In genomic region chr12:121295746-121296617, GRCh38 we compare ENCODE assay signal across 8 cellular contexts. TPM values are rescaled to one million over a fixed set of nuclear protein-coding genes. Genes with fewer than 3 reads are reported as not detected.
DNase-seq lines count a peak whose midpoint lies in the region; ATAC-seq and TF ChIP-seq lines count a peak whose summit lies in the region.

No MANE protein-coding gene starts in this region.

- H3K4me3 ChIP-seq in BLaER1 (peak overlapping the region; percentile 99), duodenal mucosa (ENCODE audit: low read depth in 1 of 2, low read length in 2 of 2) (peak overlapping the region; percentile 75 to 90), thymus (ENCODE audit: low read length) (peak overlapping the region; percentile 87)

- peak overlapping the region; percentile 100 for H3K4me2 ChIP-seq in BLaER1

- H3K27me3 ChIP-seq in BLaER1 (no peaks in the 10 kb centered on the region), duodenal mucosa (ENCODE audit: control insufficient read depth in 1 of 2, insufficient read depth in 2 of 2, low read length in 2 of 2) (no peaks in the 10 kb centered on the region), thymus (ENCODE audit: control insufficient read depth, insufficient read depth) (no peaks in the 10 kb centered on the region)

- peak; percentile 32 for ATAC-seq in GM19043 (IDR thresholded peaks at IDR 0.05; ENCODE audit: low read depth, unreplicated experiment)
- ATAC-seq in HG03196 (IDR thresholded peaks at IDR 0.05; ENCODE audit: unreplicated experiment), result peak; percentile 20

- no peak for TF ChIP-seq CTCF in mesothelial cell of epicardium (IDR thresholded peaks at IDR 0.05; ENCODE audit: unreplicated experiment)

- H3K4me3 Mint-ChIP-seq in T-helper 2 cell treated with Interferon-gamma antibody and Interleukin-4, amounts not matched to agents 5 μg/mL and 100 μg/mL, for 36 hours, result peak overlapping the region; percentile 91
- peak overlapping the region; percentile 85 for H3K4me3 Mint-ChIP-seq in mesothelial cell of epicardium

- H3K36me3 Mint-ChIP-seq in T-helper 2 cell treated with Interferon-gamma antibody and Interleukin-4, amounts not matched to agents 5 μg/mL and 100 μg/mL, for 36 hours (ENCODE audit: low read depth), result peaks cover 9% of the 10 kb centered on the region
- H3K36me3 Mint-ChIP-seq in mesothelial cell of epicardium, result peaks cover 7% of the 10 kb centered on the region

- peaks cover 51% of the 10 kb centered on the region for H4K20me1 ChIP-seq in BLaER1

- H3K9me3 ChIP-seq in BLaER1 (no peaks in the 10 kb centered on the region), duodenal mucosa (ENCODE audit: control insufficient read depth in 1 of 2, low read length in 2 of 2) (no peaks in the 10 kb centered on the region), thymus (ENCODE audit: control insufficient read depth) (no peaks in the 10 kb centered on the region)

- H3K27ac ChIP-seq in BLaER1 (peak overlapping the region; percentile 95), duodenal mucosa (ENCODE audit: low read depth, low read length) (peak overlapping the region; percentile 54), thymus (ENCODE audit: low read depth) (peak overlapping the region; percentile 81)

- H3K9ac ChIP-seq in BLaER1 (peak overlapping the region; percentile 98), duodenal mucosa (ENCODE audit: low read depth in 1 of 2, low read length in 2 of 2) (peak overlapping the region; percentile 69 to 77)

- H3K4me1 Mint-ChIP-seq in T-helper 2 cell treated with Interferon-gamma antibody and Interleukin-4, amounts not matched to agents 5 μg/mL and 100 μg/mL, for 36 hours (ENCODE audit: low read depth), result peaks cover 26% of the 10 kb centered on the region
- peaks cover 11% of the 10 kb centered on the region for H3K4me1 Mint-ChIP-seq in mesothelial cell of epicardium

- H3K27me3 Mint-ChIP-seq in T-helper 2 cell treated with Interferon-gamma antibody and Interleukin-4, amounts not matched to agents 5 μg/mL and 100 μg/mL, for 36 hours (ENCODE audit: low read depth), result peaks cover 3% of the 10 kb centered on the region
- no peaks in the 10 kb centered on the region for H3K27me3 Mint-ChIP-seq in mesothelial cell of epicardium (ENCODE audit: low read depth)

- H3K9me3 Mint-ChIP-seq in T-helper 2 cell treated with Interferon-gamma antibody and Interleukin-4, amounts not matched to agents 5 μg/mL and 100 μg/mL, for 36 hours, result no peaks in the 10 kb centered on the region
- H3K9me3 Mint-ChIP-seq in mesothelial cell of epicardium, result no peaks in the 10 kb centered on the region

- H3K27ac Mint-ChIP-seq in T-helper 2 cell treated with Interferon-gamma antibody and Interleukin-4, amounts not matched to agents 5 μg/mL and 100 μg/mL, for 36 hours, result peak overlapping the region; percentile 82
- peak overlapping the region; percentile 59 for H3K27ac Mint-ChIP-seq in mesothelial cell of epicardium

- peaks cover 70% of the 10 kb centered on the region for H3K4me1 ChIP-seq in BLaER1
- H3K4me1 ChIP-seq in duodenal mucosa (ENCODE audit: control insufficient read depth in 1 of 2, insufficient read depth in 2 of 2, low read length in 2 of 2), result peaks cover 18 to 19% of the 10 kb centered on the region in 2 donors
- H3K4me1 ChIP-seq in thymus (ENCODE audit: control insufficient read depth, insufficient read depth, low read length), result peaks cover 8% of the 10 kb centered on the region

- 1% methylated on average over 55 of the region's 55 CpGs for WGBS in thymus

- peaks cover 21% of the 10 kb centered on the region for H3K36me3 ChIP-seq in BLaER1
- no peaks in the 10 kb centered on the region for H3K36me3 ChIP-seq in duodenal mucosa (ENCODE audit: control insufficient read depth in 1 of 2, insufficient read depth in 2 of 2, low read length in 2 of 2)
- peaks cover 4% of the 10 kb centered on the region for H3K36me3 ChIP-seq in thymus (ENCODE audit: control insufficient read depth, insufficient read depth)

- peak; percentile 10 for DNase-seq in T-helper 2 cell treated with Interferon-gamma antibody and Interleukin-4, amounts not matched to agents 5 μg/mL and 100 μg/mL, for 36 hours (ENCODE audit: low spot score)
- DNase-seq in mesothelial cell of epicardium (ENCODE audit: low spot score in 2 of 2, unreplicated experiment in 2 of 2) (peak in 1 of 2 experiments; percentile 46), NCI-H345 (lab: John Stamatoyannopoulos, UW) (no peak)

RNA-seq across cellular contexts. Expression of gene CAMKK2, which starts 0.5 kb away (rescaled TPM):
- total RNA-seq in mesothelial cell of epicardium, result 25.9 to 28.1 TPM (median 27.6 TPM) in 3 replicates
- polyA plus RNA-seq in thymus, result 14.0 TPM

RNA-seq across cellular contexts. Expression of gene ANAPC5, which starts 56.2 kb away (rescaled TPM):
- total RNA-seq in mesothelial cell of epicardium, result 114 to 117 TPM (median 114 TPM) in 3 replicates
- polyA plus RNA-seq in thymus, result 173 TPM
